11 cellular contexts compared by ENCODE assay signal in genomic region chr12:26810330-26810729, GRCh38. TPM values are rescaled to one million over a fixed set of nuclear protein-coding genes. Genes with fewer than 3 reads are reported as not detected.
A peak's percentile ranks its signal among the peaks of the same experiment; 100 is the strongest.
DNase-seq lines count a peak whose midpoint lies in the region; ATAC-seq and TF ChIP-seq lines count a peak whose summit lies in the region.
"Had no signal": no experiment of that assay in that cellular context is flagged by ENCODE, and none has a peak within 500 bp of the region (broad histone marks: within the 10 kb centered on the region; RNA-seq: fewer than 3 reads in every experiment).

No MANE protein-coding gene starts in this region.

- WGBS in heart right ventricle, 2 donors = 3 to 7% methylated on average over 4 of the region's 4 CpGs

- no peaks in the 10 kb centered on the region for H3K27me3 Mint-ChIP-seq in osteocyte (ENCODE audit: unreplicated experiment)
- H3K27me3 Mint-ChIP-seq: activated CD8-positive, alpha-beta memory T cell treated with anti-CD3 and anti-CD28 coated beads, Interleukin-2, amount 10 ng/mL, durations not matched to agents 7 days and 5 days had no signal

- in situ Hi-C loops in astrocyte of the spinal cord (cut with HindIII; ENCODE audit: low sequenced_read_pairs) = no loop called here

- no peak for TF ChIP-seq CTCF in astrocyte of the spinal cord (IDR thresholded peaks at IDR 0.05; ENCODE audit: low read depth, low read length)
- TF ChIP-seq CTCF in heart right ventricle (IDR thresholded peaks at IDR 0.05) = no peak
- no peak for TF ChIP-seq CTCF in osteocyte (IDR thresholded peaks at IDR 0.05)

- intact Hi-C loops in heart right ventricle (cut with DNase I) = no loop called here

- H3K4me1 Mint-ChIP-seq in osteocyte (ENCODE audit: unreplicated experiment) = peaks cover 31% of the 10 kb centered on the region

- H3K4me3 ChIP-seq in astrocyte of the spinal cord (ENCODE audit: low read depth, low read length) = no peak overlapping the region
- peak overlapping the region in 2 of 10 donors; percentile 2 to 4 for H3K4me3 ChIP-seq in heart right ventricle
- H3K4me3 ChIP-seq: BLaER1 treated with 17β-estradiol and CSF1 and Interleukin-3, amounts not matched to agents 10 nM and 100 nM had no signal

- H3K9me3 ChIP-seq in heart right ventricle = no peaks in the 10 kb centered on the region

- H3K27ac Mint-ChIP-seq in osteocyte (ENCODE audit: unreplicated experiment) = peak overlapping the region; percentile 80
- H3K27ac Mint-ChIP-seq: activated CD8-positive, alpha-beta memory T cell treated with anti-CD3 and anti-CD28 coated beads, Interleukin-2, amount 10 ng/mL, durations not matched to agents 7 days and 5 days had no signal

- no peaks in the 10 kb centered on the region for H3K36me3 Mint-ChIP-seq in osteocyte (ENCODE audit: unreplicated experiment)

- H3K27me3 ChIP-seq in heart right ventricle = no peaks in the 10 kb centered on the region
- H3K27me3 ChIP-seq: BLaER1 treated with 17β-estradiol and CSF1 and Interleukin-3, amounts not matched to agents 10 nM and 100 nM had no signal

- peaks cover 0 to 45% (median 28%) of the 10 kb centered on the region in 9 donors for H3K4me1 ChIP-seq in heart right ventricle

- peak overlapping the region; percentile 56 for H3K4me3 Mint-ChIP-seq in osteocyte (ENCODE audit: unreplicated experiment)
- H3K4me3 Mint-ChIP-seq: activated CD8-positive, alpha-beta memory T cell treated with anti-CD3 and anti-CD28 coated beads, Interleukin-2, amount 10 ng/mL, durations not matched to agents 7 days and 5 days had no signal

- H3K9me3 Mint-ChIP-seq in osteocyte (ENCODE audit: unreplicated experiment) = no peaks in the 10 kb centered on the region

- peak overlapping the region in 9 of 10 donors; percentile 18 to 74 (median 36) for H3K27ac ChIP-seq in heart right ventricle
- H3K27ac ChIP-seq: BLaER1 treated with 17β-estradiol and CSF1 and Interleukin-3, amounts not matched to agents 10 nM and 100 nM; HL-60 had no signal

- DNase-seq in Ammon's horn (ENCODE audit: low spot score) (peak; percentile 88), astrocyte of the spinal cord (ENCODE audit: low read depth, low spot score) (peak; percentile 88), heart right ventricle (peak; percentile 56 to 63), osteocyte (ENCODE audit: extremely low spot score, unreplicated experiment) (no peak), NCI-H2227 (lab: John Stamatoyannopoulos, UW; ENCODE audit: unreplicated experiment) (no peak), NCI-H2029 (lab: John Stamatoyannopoulos, UW) (no peak)
- DNase-seq: activated CD8-positive, alpha-beta memory T cell treated with anti-CD3 and anti-CD28 coated beads, Interleukin-2, amount 10 ng/mL, durations not matched to agents 7 days and 5 days had no signal

- H3K36me3 ChIP-seq in heart right ventricle = no peaks in the 10 kb centered on the region

- ATAC-seq in heart right ventricle (peak; percentile 90 to 99 (median 95)), HG03159 (IDR thresholded peaks at IDR 0.05; ENCODE audit: unreplicated experiment) (no peak), HG03354 (IDR thresholded peaks at IDR 0.05; ENCODE audit: poor library complexity, severe bottlenecking, unreplicated experiment) (no peak)
- ATAC-seq: activated CD8-positive, alpha-beta memory T cell treated with anti-CD3 and anti-CD28 coated beads, Interleukin-2, amount 10 ng/mL, durations not matched to agents 7 days and 5 days had no signal

RNA-seq across cellular contexts. Expression of gene ITPR2, which starts 22.7 kb away (rescaled TPM):
- total RNA-seq in heart right ventricle (10 to 100 TPM in 9 of 10 donors, 1 to 10 TPM in 1; 9.1 to 18.9 (median 14.8) TPM), osteocyte (20.5 and 22.1 TPM in 2 replicates)
- 1 to 10 TPM; 2.0 to 4.9 TPM for polyA plus RNA-seq in heart right ventricle

Comparison
In these comparisons a context has a peak if more than half of its experiments do, and no peak if none do; other contexts are left out.
1. DNase-seq: peak in Ammon's horn (single experiment), astrocyte of the spinal cord (single experiment) and heart right ventricle (2 of 2); none in osteocyte (single experiment), NCI-H2227 (single experiment) and NCI-H2029 (single experiment).
2. ATAC-seq: peak in heart right ventricle (8 of 8); none in HG03159 (single experiment) and HG03354 (single experiment).